Comparison of ENCODE assay signal across 1 cellular context in genomic region chr11:27285761-27286160, GRCh38.
TF ChIP-seq lines count a peak whose summit lies in the region.

No MANE protein-coding gene starts in this region.

TF ChIP-seq in GM23338, 12 proteins besides CTCF, POLR2A, EP300 and RAD21 (continued from another document):
- TF ChIP-seq ZNF462 (CRISPR knock-in tag; IDR thresholded peaks at IDR 0.05): no peak
